16 cellular contexts compared by ENCODE assay signal in genomic region chr16:81938331-81939163, GRCh38.
"Had no signal": no experiment of that assay in that cellular context is flagged by ENCODE, and none has a peak within 500 bp of the region (broad histone marks: within the 10 kb centered on the region; RNA-seq: fewer than 3 reads in every experiment).

No MANE protein-coding gene starts in this region.

- H3K9me3 Mint-ChIP-seq: activated naive CD4-positive, alpha-beta T cell treated with anti-CD3 and anti-CD28 coated beads, Interleukin-2, amount 50 U/mL, for 72 hours; dendritic cell treated with granulocyte-macrophage colony-stimulating factor and Interleukin-4, amounts not matched to agents 40 ng/mL and 50 ng/mL, for 4 days; natural killer cell; T-cell had no signal

- H3K36me3 Mint-ChIP-seq: activated naive CD4-positive, alpha-beta T cell treated with anti-CD3 and anti-CD28 coated beads, Interleukin-2, amount 50 U/mL, for 72 hours; T-cell had no signal

- H3K4me3 Mint-ChIP-seq: dendritic cell treated with granulocyte-macrophage colony-stimulating factor and Interleukin-4, amounts not matched to agents 40 ng/mL and 50 ng/mL, for 4 days; natural killer cell; T-cell had no signal

- H3K4me1 Mint-ChIP-seq: T-cell had no signal

- H3K4me3 ChIP-seq: body of pancreas, heart right ventricle, psoas muscle had no signal

- H3K27me3 Mint-ChIP-seq: dendritic cell treated with granulocyte-macrophage colony-stimulating factor and Interleukin-4, amounts not matched to agents 40 ng/mL and 50 ng/mL, for 4 days had no signal

- H3K9me3 ChIP-seq: body of pancreas, heart right ventricle, psoas muscle had no signal

- H3K27ac ChIP-seq: body of pancreas, psoas muscle had no signal

- ATAC-seq: activated naive CD4-positive, alpha-beta T cell treated with anti-CD3 and anti-CD28 coated beads, Interleukin-2, amount 50 U/mL, for 72 hours; body of pancreas; natural killer cell; psoas muscle; sciatic nerve; T-cell had no signal

- H3K4me1 ChIP-seq: psoas muscle had no signal

- H3K27ac Mint-ChIP-seq: dendritic cell treated with granulocyte-macrophage colony-stimulating factor and Interleukin-4, amounts not matched to agents 40 ng/mL and 50 ng/mL, for 4 days; T-cell had no signal

- DNase-seq: activated CD4-positive, alpha-beta T cell treated with anti-CD3 and anti-CD28 coated beads for 48 hours; activated effector memory CD4-positive, alpha-beta T cell treated with Interleukin-2 at 50 U/mL for 16 hours; activated T-cell treated with anti-CD3 and anti-CD28 coated beads, Interleukin-2, amount 50 U/mL, for 1 hour; amniotic stem cell; body of pancreas; heart right ventricle; natural killer cell; psoas muscle; stimulated activated CD4-positive, alpha-beta T cell treated with anti-CD3 and anti-CD28 coated beads, Interleukin-2, amount 100 ng/mL, for 24 hours; stimulated activated naive CD4-positive, alpha-beta T cell; substantia nigra; T-cell; T1000 had no signal
